Comparison of ENCODE assay signal across 8 cellular contexts in genomic region chr7:27129729-27130539, GRCh38. TPM values are rescaled to one million over a fixed set of nuclear protein-coding genes. Genes with fewer than 3 reads are reported as not detected.
DNase-seq lines count a peak whose midpoint lies in the region; ATAC-seq and TF ChIP-seq lines count a peak whose summit lies in the region.

No MANE protein-coding gene starts in this region.

- no peak overlapping the region for H2AFZ ChIP-seq in HCT116 (ENCODE audit: low read depth, low read length, poor library complexity, severe bottlenecking)

- peak overlapping the region; percentile 55 to 64 for H3K4me3 ChIP-seq in HCT116 (replicated peaks in 1 of 2; ENCODE audit: low read depth in 1 of 2, low read length in 2 of 2)

- H3K79me2 ChIP-seq in HCT116 (ENCODE audit: insufficient read depth, low read length): no peaks in the 10 kb centered on the region

- no TSS peak for BruUV-seq in HCT116 (replicated peaks; lab: Mats Ljungman, UMichigan)

- no peaks in the 10 kb centered on the region for H3K9me2 ChIP-seq in HCT116 (ENCODE audit: insufficient read depth)

- DNase-seq in HCT116 (ENCODE audit: low read depth, low spot score): no peak
- no peak for DNase-seq in T-helper 17 cell
- DNase-seq in hepatic stellate cell (ENCODE audit: low spot score): peak; percentile 57
- DNase-seq in stimulated activated effector memory CD8-positive, alpha-beta T cell treated with anti-CD3 and anti-CD28 coated beads, Interleukin-12 subunit alpha, Interleukin-12 subunit beta, amount 100 ng/mL, for 72 hours (ENCODE audit: low spot score in 2 of 2): no peak
- DNase-seq in NK-92 treated with Interleukin-12 subunit alpha and Interleukin-12 subunit beta, amount 100 ng/mL, for 24 hours (lab: John Stamatoyannopoulos, UW): no peak
- no peak for DNase-seq in endothelial cell (ENCODE audit: low spot score)
- no peak for DNase-seq in iPS-NIHi7 (ENCODE audit: extremely low spot score)
- no peak for DNase-seq in activated naive CD4-positive, alpha-beta T cell treated with anti-CD3 and anti-CD28 coated beads, Interleukin-2, amount 50 U/mL, for 16 hours

- POLR2A ChIA-PET in HCT116 (lab: Charles Lee): no interaction called here

- H3K36me3 ChIP-seq in HCT116 (ENCODE audit: control insufficient read depth in 1 of 2, insufficient read depth in 2 of 2, low read length in 2 of 2): no peaks in the 10 kb centered on the region

- H3K9ac ChIP-seq in HCT116 (ENCODE audit: low read length): peak overlapping the region; percentile 71

- CTCF ChIA-PET in HCT116 (lab: Charles Lee): interaction anchor here (1.6 kb wide), 1 partner anchor 443 kb away, joined by 3 read pairs; no protein-coding TSS in a partner anchor

- no peaks in the 10 kb centered on the region for H4K20me1 ChIP-seq in HCT116 (ENCODE audit: insufficient read depth)

- no peaks in the 10 kb centered on the region for H3K9me3 Mint-ChIP-seq in stimulated activated effector memory CD8-positive, alpha-beta T cell treated with anti-CD3 and anti-CD28 coated beads, Interleukin-12 subunit alpha, Interleukin-12 subunit beta, amount 100 ng/mL, for 72 hours
- H3K9me3 Mint-ChIP-seq in endothelial cell (ENCODE audit: unreplicated experiment): no peaks in the 10 kb centered on the region

- no peak for TF ChIP-seq POLR2A in HCT116 (IDR thresholded peaks at IDR 0.05; ENCODE audit: borderline replicate concordance, extremely low read depth, insufficient read depth, insufficient read length)

- peak; percentile 25; the same call in 1 of the 2 replicates for TF ChIP-seq RAD21 in HCT116 (IDR thresholded peaks at IDR 0.05; ENCODE audit: low read depth)

- H3K36me3 Mint-ChIP-seq in T-helper 17 cell (ENCODE audit: low read depth) (no peaks in the 10 kb centered on the region), endothelial cell (ENCODE audit: low read depth, unreplicated experiment) (no peaks in the 10 kb centered on the region)
- no peaks in the 10 kb centered on the region for H3K36me3 Mint-ChIP-seq in stimulated activated effector memory CD8-positive, alpha-beta T cell treated with anti-CD3 and anti-CD28 coated beads, Interleukin-12 subunit alpha, Interleukin-12 subunit beta, amount 100 ng/mL, for 72 hours

- peak overlapping the region; percentile 75 for H3K4me3 Mint-ChIP-seq in T-helper 17 cell
- peak overlapping the region; percentile 59 for H3K4me3 Mint-ChIP-seq in stimulated activated effector memory CD8-positive, alpha-beta T cell treated with anti-CD3 and anti-CD28 coated beads, Interleukin-12 subunit alpha, Interleukin-12 subunit beta, amount 100 ng/mL, for 72 hours
- no peak overlapping the region for H3K4me3 Mint-ChIP-seq in endothelial cell (ENCODE audit: unreplicated experiment)

- intact Hi-C loops in HCT116 (cut with micrococcal nuclease): loop anchor here (2.0 kb wide), 1 partner anchor 15 kb away; no protein-coding TSS in a partner anchor

- peak overlapping the region; percentile 61; the same call in 1 of the 2 replicates for H3K27ac ChIP-seq in HCT116 (ENCODE audit: low read depth, low read length)

- H3K4me1 Mint-ChIP-seq in T-helper 17 cell (no peaks in the 10 kb centered on the region), endothelial cell (ENCODE audit: unreplicated experiment) (peaks cover 14% of the 10 kb centered on the region)
- peaks cover 12% of the 10 kb centered on the region for H3K4me1 Mint-ChIP-seq in stimulated activated effector memory CD8-positive, alpha-beta T cell treated with anti-CD3 and anti-CD28 coated beads, Interleukin-12 subunit alpha, Interleukin-12 subunit beta, amount 100 ng/mL, for 72 hours

- H3K27me3 Mint-ChIP-seq in T-helper 17 cell: peaks cover 77% of the 10 kb centered on the region
- H3K27me3 Mint-ChIP-seq in endothelial cell (ENCODE audit: unreplicated experiment): peaks cover 40% of the 10 kb centered on the region

- peaks cover 24 to 75% of the 10 kb centered on the region in 2 experiments for H3K4me1 ChIP-seq in HCT116 (ENCODE audit: control insufficient read depth in 1 of 2, insufficient read depth in 2 of 2, low read length in 2 of 2)

- TF ChIP-seq CTCF in HCT116 (IDR thresholded peaks at IDR 0.05 in 2 of 3, conservative IDR thresholded peaks at IDR 0.05 in 1 of 3; ENCODE audit: borderline replicate concordance in 1 of 3, insufficient read depth in 1 of 3, low read depth in 2 of 3, low read length in 2 of 3) (no peak), endothelial cell (IDR thresholded peaks at IDR 0.05; ENCODE audit: unreplicated experiment) (no peak)

- H3K27me3 ChIP-seq in HCT116 (ENCODE audit: insufficient read depth, low read length): peaks cover 27% of the 10 kb centered on the region

- H3K4me2 ChIP-seq in HCT116 (ENCODE audit: low read length): peak overlapping the region; percentile 91

- RAD21 ChIA-PET in HCT116 (lab: Charles Lee; ENCODE audit: low non-redundant PET in 1 of 2, low total read pairs in 2 of 2, uncharacterized antibody in 2 of 2, unreplicated experiment in 2 of 2): no interaction called here

- H3K27ac Mint-ChIP-seq in T-helper 17 cell (no peak overlapping the region), endothelial cell (ENCODE audit: unreplicated experiment) (no peak overlapping the region)
- H3K27ac Mint-ChIP-seq in stimulated activated effector memory CD8-positive, alpha-beta T cell treated with anti-CD3 and anti-CD28 coated beads, Interleukin-12 subunit alpha, Interleukin-12 subunit beta, amount 100 ng/mL, for 72 hours: no peak overlapping the region

- H3K9me3 ChIP-seq in HCT116 (ENCODE audit: control insufficient read depth in 1 of 2, insufficient read depth in 1 of 2, low read depth in 1 of 2, low read length in 2 of 2): no peaks in the 10 kb centered on the region
- H3K9me3 ChIP-seq in T-helper 17 cell (ENCODE audit: control insufficient read depth, low read length, poor library complexity, severe bottlenecking): peaks cover 2% of the 10 kb centered on the region

- ATAC-seq in HCT116 (peak; percentile 60), T-helper 17 cell (peak; percentile 39)
- ATAC-seq in stimulated activated effector memory CD8-positive, alpha-beta T cell treated with anti-CD3 and anti-CD28 coated beads, Interleukin-12 subunit alpha, Interleukin-12 subunit beta, amount 100 ng/mL, for 72 hours: peak; percentile 53

TF ChIP-seq in HCT116, 20 proteins besides CTCF, POLR2A, EP300 and RAD21:
- TF ChIP-seq SP1 (IDR thresholded peaks at IDR 0.05; ENCODE audit: low read depth) (no peak), EZH2phosphoT487 (IDR thresholded peaks at IDR 0.05; ENCODE audit: borderline replicate concordance) (no peak), CEBPB (IDR thresholded peaks at IDR 0.05; ENCODE audit: low read depth) (no peak), ZFX (IDR thresholded peaks at IDR 0.05) (peak; percentile 71; the same call in 1 of the 2 replicates), MAX (IDR thresholded peaks at IDR 0.05) (no peak), ATF3 (IDR thresholded peaks at IDR 0.05) (no peak), TCF7L2 (IDR thresholded peaks at IDR 0.05; ENCODE audit: borderline replicate concordance, extremely low read depth, insufficient read depth, insufficient read length) (peak; percentile 45)

RNA-seq across cellular contexts. Expression of gene HOXA4, which starts 0.6 kb away (rescaled TPM):
- total RNA-seq in HCT116 (2021; ENCODE audit: unreplicated experiment) (2.0 TPM), T-helper 17 cell (under 1 TPM in 1 of 2 donors, not detected in 1; 0.26 TPM), endothelial cell (ENCODE audit: unreplicated experiment) (0.31 TPM)
- 1.5 and 1.8 TPM in 2 replicates for polyA plus RNA-seq in HCT116 (2012)

RNA-seq across cellular contexts. Expression of gene HOXA5, which starts 13.5 kb away (rescaled TPM):
- total RNA-seq in HCT116 (2021; ENCODE audit: unreplicated experiment) (6.7 TPM), T-helper 17 cell (under 1 TPM in 1 of 2 donors, not detected in 1; 0.26 TPM), endothelial cell (ENCODE audit: unreplicated experiment) (0.59 TPM)
- 3.2 and 7.2 TPM in 2 replicates for polyA plus RNA-seq in HCT116 (2012)

RNA-seq across cellular contexts. Expression of gene HOXA6, which starts 17.6 kb away (rescaled TPM):
- total RNA-seq in HCT116 (2021; ENCODE audit: unreplicated experiment) (12.7 TPM), T-helper 17 cell (not detected), endothelial cell (ENCODE audit: unreplicated experiment) (not detected)
- polyA plus RNA-seq in HCT116 (2012): 3.9 and 4.9 TPM in 2 replicates

RNA-seq across cellular contexts. Expression of gene HOXA3, which starts 22.4 kb away (rescaled TPM):
- 9.2 TPM for total RNA-seq in HCT116 (2021; ENCODE audit: unreplicated experiment)
- polyA plus RNA-seq in HCT116 (2012): 5.6 and 5.7 TPM in 2 replicates
- not detected for total RNA-seq in T-helper 17 cell
- 0.13 TPM for total RNA-seq in endothelial cell (ENCODE audit: unreplicated experiment)

RNA-seq across cellular contexts. Expression of gene HOXA7, which starts 26.5 kb away (rescaled TPM):
- total RNA-seq in HCT116 (2021; ENCODE audit: unreplicated experiment) (15.0 TPM), T-helper 17 cell (not detected), endothelial cell (ENCODE audit: unreplicated experiment) (not detected)
- polyA plus RNA-seq in HCT116 (2012): 8.0 and 10.6 TPM in 2 replicates

Comparison
In these comparisons a context has a peak if more than half of its experiments do, and no peak if none do; other contexts are left out.
1. RNA of gene HOXA6, which starts 17.6 kb away (total RNA-seq): 12.7 TPM in HCT116 (single experiment); not detected in T-helper 17 cell and not detected in endothelial cell (single experiment); every median in the first group is over 10 times any median in the second.
2. Peak in every context shown above with its lines, with median percentiles within 50 percentile points of each other: ATAC-seq.